Comparison of ENCODE assay signal across 14 cellular contexts in genomic region chr12:111414711-111415252, GRCh38. TPM values are rescaled to one million over a fixed set of nuclear protein-coding genes. Genes with fewer than 3 reads are reported as not detected.
A peak's percentile ranks its signal among the peaks of the same experiment; 100 is the strongest.
DNase-seq lines count a peak whose midpoint lies in the region; ATAC-seq and TF ChIP-seq lines count a peak whose summit lies in the region.
"Had no signal": no experiment of that assay in that cellular context is flagged by ENCODE, and none has a peak within 500 bp of the region (broad histone marks: within the 10 kb centered on the region; RNA-seq: fewer than 3 reads in every experiment).

No MANE protein-coding gene starts in this region.

- H3K4me1 ChIP-seq in skeletal muscle tissue (ENCODE audit: control insufficient read depth in 3 of 3, insufficient read depth in 3 of 3, low read length in 3 of 3) = peaks cover 25 to 47% (median 44%) of the 10 kb centered on the region in 3 donors
- peaks cover 10% of the 10 kb centered on the region for H3K4me1 ChIP-seq in mucosa of descending colon (ENCODE audit: low read depth)

- peaks cover 7 to 9% (median 8%) of the 10 kb centered on the region in 3 donors for H3K36me3 ChIP-seq in skeletal muscle tissue (ENCODE audit: control insufficient read depth in 3 of 3, insufficient read depth in 3 of 3, low read length in 3 of 3)
- no peaks in the 10 kb centered on the region for H3K36me3 ChIP-seq in mucosa of descending colon (ENCODE audit: low read depth)

- ATAC-seq in HG03571 (IDR thresholded peaks at IDR 0.05; ENCODE audit: unreplicated experiment) (no peak), mucosa of descending colon (no peak), HG02623 (IDR thresholded peaks at IDR 0.05; ENCODE audit: unreplicated experiment) (no peak)

- H3K9ac ChIP-seq in skeletal muscle tissue (ENCODE audit: low read depth in 1 of 3, low read length in 3 of 3) = no peak overlapping the region

- H3K9me3 ChIP-seq in skeletal muscle tissue (ENCODE audit: control insufficient read depth in 3 of 3, low read length in 3 of 3) = no peaks in the 10 kb centered on the region
- no peaks in the 10 kb centered on the region for H3K9me3 ChIP-seq in mucosa of descending colon
- H3K9me3 ChIP-seq: SJCRH30 had no signal

- peak overlapping the region; percentile 60 for H3K27ac ChIP-seq in skeletal muscle tissue (ENCODE audit: low read depth, low read length)
- H3K27ac ChIP-seq: SJCRH30 had no signal

- intact Hi-C loops in dendritic cell treated with granulocyte-macrophage colony-stimulating factor and Interleukin-4, amounts not matched to agents 40 ng/mL and 50 ng/mL, for 4 days (cut with micrococcal nuclease) = no loop called here
- intact Hi-C loops in mucosa of descending colon (cut with DNase I, micrococcal nuclease) = no loop called here

- no peak overlapping the region for H3K4me3 ChIP-seq in skeletal muscle tissue (ENCODE audit: low read length in 3 of 3)
- H3K4me3 ChIP-seq in mucosa of descending colon = no peak overlapping the region
- H3K4me3 ChIP-seq: SJCRH30 had no signal

- no peak for TF ChIP-seq CTCF in mucosa of descending colon (IDR thresholded peaks at IDR 0.05)

- H3K27ac Mint-ChIP-seq in activated naive CD8-positive, alpha-beta T cell = no peak overlapping the region
- no peak overlapping the region for H3K27ac Mint-ChIP-seq in activated naive CD8-positive, alpha-beta T cell treated with anti-CD3 and anti-CD28 coated beads for 36 hours
- H3K27ac Mint-ChIP-seq in IgD-negative memory B cell = peak overlapping the region; percentile 1 to 98 (median 31)
- H3K27ac Mint-ChIP-seq in dendritic cell treated with granulocyte-macrophage colony-stimulating factor and Interleukin-4, amounts not matched to agents 40 ng/mL and 50 ng/mL, for 4 days = peak overlapping the region; percentile 26
- H3K27ac Mint-ChIP-seq: brain had no signal

- H3K4me3 Mint-ChIP-seq in activated naive CD8-positive, alpha-beta T cell = peak overlapping the region; percentile 30
- H3K4me3 Mint-ChIP-seq in activated naive CD8-positive, alpha-beta T cell treated with anti-CD3 and anti-CD28 coated beads for 36 hours = no peak overlapping the region
- peak overlapping the region in 1 of 4 donors; percentile 22 for H3K4me3 Mint-ChIP-seq in IgD-negative memory B cell
- H3K4me3 Mint-ChIP-seq in dendritic cell treated with granulocyte-macrophage colony-stimulating factor and Interleukin-4, amounts not matched to agents 40 ng/mL and 50 ng/mL, for 4 days = no peak overlapping the region
- H3K4me3 Mint-ChIP-seq: brain had no signal

- no peak for DNase-seq in activated naive CD8-positive, alpha-beta T cell treated with anti-CD3 and anti-CD28 coated beads for 36 hours
- DNase-seq in mucosa of descending colon = no peak
- DNase-seq: activated CD4-positive, alpha-beta T cell treated with anti-CD3 and anti-CD28 coated beads for 4 hours; hippocampal formation; NCI-H1694; SJCRH30; stimulated activated CD4-positive, alpha-beta T cell treated with anti-CD3 and anti-CD28 coated beads, Interleukin-15, amount 100 ng/mL, for 24 hours had no signal

- H3K27me3 Mint-ChIP-seq in activated naive CD8-positive, alpha-beta T cell = no peaks in the 10 kb centered on the region
- no peaks in the 10 kb centered on the region for H3K27me3 Mint-ChIP-seq in activated naive CD8-positive, alpha-beta T cell treated with anti-CD3 and anti-CD28 coated beads for 36 hours
- H3K27me3 Mint-ChIP-seq in IgD-negative memory B cell = no peaks in the 10 kb centered on the region
- no peaks in the 10 kb centered on the region for H3K27me3 Mint-ChIP-seq in dendritic cell treated with granulocyte-macrophage colony-stimulating factor and Interleukin-4, amounts not matched to agents 40 ng/mL and 50 ng/mL, for 4 days
- H3K27me3 Mint-ChIP-seq: brain had no signal

- H3K36me3 Mint-ChIP-seq in activated naive CD8-positive, alpha-beta T cell = no peaks in the 10 kb centered on the region
- H3K36me3 Mint-ChIP-seq in activated naive CD8-positive, alpha-beta T cell treated with anti-CD3 and anti-CD28 coated beads for 36 hours = peaks cover 36% of the 10 kb centered on the region
- peaks cover 3% of the 10 kb centered on the region for H3K36me3 Mint-ChIP-seq in IgD-negative memory B cell
- H3K36me3 Mint-ChIP-seq in dendritic cell treated with granulocyte-macrophage colony-stimulating factor and Interleukin-4, amounts not matched to agents 40 ng/mL and 50 ng/mL, for 4 days (ENCODE audit: low read depth) = peaks cover 94% of the 10 kb centered on the region

- H3K4me1 Mint-ChIP-seq in activated naive CD8-positive, alpha-beta T cell (ENCODE audit: low read depth) = peaks cover 58% of the 10 kb centered on the region
- H3K4me1 Mint-ChIP-seq in activated naive CD8-positive, alpha-beta T cell treated with anti-CD3 and anti-CD28 coated beads for 36 hours = peaks cover 49% of the 10 kb centered on the region
- peaks cover 40 to 53% (median 44%) of the 10 kb centered on the region in 3 donors for H3K4me1 Mint-ChIP-seq in IgD-negative memory B cell
- peaks cover 66% of the 10 kb centered on the region for H3K4me1 Mint-ChIP-seq in dendritic cell treated with granulocyte-macrophage colony-stimulating factor and Interleukin-4, amounts not matched to agents 40 ng/mL and 50 ng/mL, for 4 days (ENCODE audit: low read depth)

- no peaks in the 10 kb centered on the region for H3K9me3 Mint-ChIP-seq in activated naive CD8-positive, alpha-beta T cell (ENCODE audit: low read depth)
- no peaks in the 10 kb centered on the region for H3K9me3 Mint-ChIP-seq in activated naive CD8-positive, alpha-beta T cell treated with anti-CD3 and anti-CD28 coated beads for 36 hours
- H3K9me3 Mint-ChIP-seq in IgD-negative memory B cell = no peaks in the 10 kb centered on the region
- no peaks in the 10 kb centered on the region for H3K9me3 Mint-ChIP-seq in dendritic cell treated with granulocyte-macrophage colony-stimulating factor and Interleukin-4, amounts not matched to agents 40 ng/mL and 50 ng/mL, for 4 days
- H3K9me3 Mint-ChIP-seq: brain had no signal

- H3K27me3 ChIP-seq in skeletal muscle tissue (ENCODE audit: control insufficient read depth in 3 of 3, insufficient read depth in 3 of 3, low read length in 3 of 3) = no peaks in the 10 kb centered on the region
- H3K27me3 ChIP-seq: SJCRH30 had no signal

RNA-seq across cellular contexts. Expression of gene SH2B3, which starts 9.1 kb away (rescaled TPM):
- total RNA-seq in activated naive CD8-positive, alpha-beta T cell treated with anti-CD3 and anti-CD28 coated beads for 36 hours = 10 to 100 TPM; 58.5 to 59.4 TPM
- 10.3 TPM for polyA plus RNA-seq in IgD-negative memory B cell
- total RNA-seq in skeletal muscle tissue (7.8 TPM), mucosa of descending colon (10 to 100 TPM; 16.5 to 22.4 (median 20.5) TPM)

RNA-seq across cellular contexts. Expression of gene PHETA1, which starts 45.9 kb away (rescaled TPM):
- total RNA-seq in activated naive CD8-positive, alpha-beta T cell treated with anti-CD3 and anti-CD28 coated beads for 36 hours = 1 to 10 TPM; 2.0 to 2.4 TPM
- polyA plus RNA-seq in IgD-negative memory B cell = 2.6 TPM
- total RNA-seq in skeletal muscle tissue (2.6 TPM), mucosa of descending colon (10 to 100 TPM; 21.4 to 39.8 (median 23.4) TPM)

Comparison
In these comparisons a context has a peak if more than half of its experiments do, and no peak if none do; other contexts are left out.
1. H3K27ac Mint-ChIP-seq: peak in IgD-negative memory B cell (3 of 3) and dendritic cell treated with granulocyte-macrophage colony-stimulating factor and Interleukin-4, amounts not matched to agents 40 ng/mL and 50 ng/mL, for 4 days (single experiment); none in activated naive CD8-positive, alpha-beta T cell (single experiment) and activated naive CD8-positive, alpha-beta T cell treated with anti-CD3 and anti-CD28 coated beads for 36 hours (single experiment).